ENCODE assay signal across 8 cellular contexts in the genomic region with DNA sequence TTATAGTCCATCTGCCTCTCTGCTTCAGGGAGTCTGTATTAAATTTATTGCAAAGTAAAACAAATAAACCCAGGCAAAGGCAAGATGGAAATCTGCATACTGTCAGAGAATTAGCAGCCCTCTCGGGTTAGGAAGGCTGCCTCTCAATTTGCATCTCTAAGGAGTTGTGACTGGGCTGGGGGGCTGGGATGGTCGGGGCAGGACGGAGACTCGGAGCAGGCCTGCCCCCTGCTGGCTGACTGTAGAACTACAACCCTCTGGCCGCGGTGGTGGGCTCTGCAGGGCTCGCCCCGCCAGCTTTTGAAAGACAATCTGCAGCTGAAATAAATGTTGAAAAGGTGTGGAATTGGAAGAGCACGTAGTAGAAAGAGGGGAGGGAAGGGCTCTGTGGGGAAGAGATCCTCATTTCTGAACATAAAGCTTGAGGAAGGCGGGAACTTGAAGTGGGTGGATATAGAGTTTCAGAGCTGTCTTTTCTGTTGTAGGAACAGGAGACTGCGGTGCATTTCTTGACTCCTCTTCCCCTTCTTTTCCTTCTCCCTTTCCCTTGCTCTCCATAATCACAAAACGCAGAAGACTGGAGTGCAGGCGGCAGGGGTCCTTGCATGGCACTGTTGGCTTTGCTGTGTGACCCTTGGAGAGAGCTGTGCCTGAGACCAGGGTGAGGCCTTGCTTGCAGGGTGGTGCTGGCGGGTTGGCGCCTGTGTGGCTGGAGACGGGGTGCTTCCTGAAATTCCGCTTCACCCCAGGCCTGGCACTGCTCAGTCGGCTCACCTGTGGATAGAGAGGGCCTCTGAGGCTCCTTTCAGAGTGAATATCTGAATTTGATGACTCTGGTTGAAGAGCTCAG.
DNase-seq lines count a peak whose midpoint lies in the region; ATAC-seq and TF ChIP-seq lines count a peak whose summit lies in the region.

No MANE protein-coding gene starts in this region.

- no peak overlapping the region for H3K27ac ChIP-seq in HUES6 (ENCODE audit: low read depth, low read length)

- H3K4me3 ChIP-seq in HUES6 (ENCODE audit: low read depth, low read length) (0 out of 2 replicates have a peak overlapping the region, but pooled peaks have one; percentile 19), cardiac fibroblast (replicated peaks in 1 of 2; ENCODE audit: low read depth in 2 of 2, low read length in 2 of 2) (no peak overlapping the region)

- H3K4me1 ChIP-seq in HUES6 (ENCODE audit: control insufficient read depth, insufficient read depth, low read length) = peaks cover 43% of the 10 kb centered on the region

- DNase-seq in AG08396 (ENCODE audit: low spot score) (peak; percentile 73), UCSD-AML1 (lab: John Stamatoyannopoulos, UW; ENCODE audit: unreplicated experiment) (peak; percentile 44), cardiac fibroblast (ENCODE audit: low read depth in 2 of 2) (peak; percentile 45 to 46), left kidney (ENCODE audit: low read depth, low spot score) (peak; percentile 80), COLO668 (lab: John Stamatoyannopoulos, UW; ENCODE audit: unreplicated experiment) (no peak)
- DNase-seq in stimulated activated CD8-positive, alpha-beta memory T cell treated with anti-CD3 and anti-CD28 coated beads, Interleukin-15, amount 100 ng/mL, for 1 hour (ENCODE audit: low read depth) = peak; percentile 37

- H3K36me3 ChIP-seq in HUES6 (ENCODE audit: control insufficient read depth, insufficient read depth, low read length) = no peaks in the 10 kb centered on the region

- peaks cover 72% of the 10 kb centered on the region for H3K27me3 ChIP-seq in HUES6 (ENCODE audit: control insufficient read depth, insufficient read depth, low read length)

- TF ChIP-seq CTCF in cardiac fibroblast (IDR thresholded peaks at IDR 0.05; ENCODE audit: low read depth, low read length) = peak; percentile 96

- H3K9ac ChIP-seq in HUES6 (ENCODE audit: low read length) = no peak overlapping the region

- no peaks in the 10 kb centered on the region for H3K9me3 ChIP-seq in HUES6 (ENCODE audit: control insufficient read depth, insufficient read depth, low read depth, low read length)

- peak; percentile 90 for ATAC-seq in GM19035 (IDR thresholded peaks at IDR 0.05; ENCODE audit: unreplicated experiment)
